8 cellular contexts compared by ENCODE assay signal in genomic region chr17:75459590-75460267, GRCh38. TPM values are rescaled to one million over a fixed set of nuclear protein-coding genes. Genes with fewer than 3 reads are reported as not detected.
DNase-seq lines count a peak whose midpoint lies in the region; ATAC-seq lines count a peak whose summit lies in the region.
"Had no signal": no experiment of that assay in that cellular context is flagged by ENCODE, and none has a peak within 500 bp of the region (broad histone marks: within the 10 kb centered on the region; RNA-seq: fewer than 3 reads in every experiment).

No MANE protein-coding gene starts in this region.

- intact Hi-C loops in left colon (cut with DNase I, micrococcal nuclease), result no loop called here

- peak overlapping the region in 3 of 4 donors; percentile 4 to 22 (median 19) for H3K4me3 Mint-ChIP-seq in IgD-negative memory B cell

- peak; percentile 74 for ATAC-seq in left colon
- no peak for ATAC-seq in HG02610 (IDR thresholded peaks at IDR 0.05; ENCODE audit: unreplicated experiment)
- ATAC-seq in HG02759 (IDR thresholded peaks at IDR 0.05; ENCODE audit: unreplicated experiment), result no peak

- H3K4me1 Mint-ChIP-seq in IgD-negative memory B cell, result peaks cover 25 to 33% (median 29%) of the 10 kb centered on the region in 3 donors

- peak overlapping the region in 1 of 3 donors; percentile 25 for H3K27ac Mint-ChIP-seq in IgD-negative memory B cell

- no peaks in the 10 kb centered on the region for H3K9me3 Mint-ChIP-seq in IgD-negative memory B cell

- DNase-seq in SW480 (ENCODE audit: low spot score), result peak; percentile 69
- DNase-seq in left colon, result peak; percentile 55 to 72
- no peak for DNase-seq in AG20443 (ENCODE audit: low spot score)
- DNase-seq: occipital lobe had no signal

- peaks cover 7% of the 10 kb centered on the region for H3K36me3 Mint-ChIP-seq in IgD-negative memory B cell

- no peaks in the 10 kb centered on the region for H3K27me3 Mint-ChIP-seq in IgD-negative memory B cell

- peak overlapping the region; percentile 58 for H3K27ac ChIP-seq in temporal lobe (ENCODE audit: low read depth, low read length)

RNA-seq across cellular contexts. Expression of gene TMEM94, which starts 3.3 kb away (rescaled TPM):
- polyA plus RNA-seq in IgD-negative memory B cell, result 19.5 TPM
- total RNA-seq in left colon (100 to 1,000 TPM in 1 of 2 donors, 10 to 100 TPM in 1; 99.9 to 123 TPM), temporal lobe (20.7 TPM)

RNA-seq across cellular contexts. Expression of gene GRB2, which starts 54.3 kb away (rescaled TPM):
- polyA plus RNA-seq in IgD-negative memory B cell, result 333 TPM
- total RNA-seq in left colon, result 100 to 1,000 TPM; 112 to 117 TPM
- 151 TPM for total RNA-seq in temporal lobe

RNA-seq across cellular contexts. Expression of gene CASKIN2, which starts 55.6 kb away (rescaled TPM):
- polyA plus RNA-seq in IgD-negative memory B cell, result not detected
- total RNA-seq in left colon (10 to 100 TPM; 28.4 to 30.6 TPM), temporal lobe (5.7 TPM)

RNA-seq across cellular contexts. Expression of gene TSEN54, which starts 56.6 kb away (rescaled TPM):
- polyA plus RNA-seq in IgD-negative memory B cell, result 34.9 TPM
- total RNA-seq in left colon (10 to 100 TPM; 30.1 to 38.9 TPM), temporal lobe (7.6 TPM)
